ENCODE assay signal across 8 cellular contexts in genomic region chr19:32405431-32406160, GRCh38. TPM values are rescaled to one million over a fixed set of nuclear protein-coding genes. Genes with fewer than 3 reads are reported as not detected.
DNase-seq lines count a peak whose midpoint lies in the region; ATAC-seq and TF ChIP-seq lines count a peak whose summit lies in the region.

A gene with protein sequence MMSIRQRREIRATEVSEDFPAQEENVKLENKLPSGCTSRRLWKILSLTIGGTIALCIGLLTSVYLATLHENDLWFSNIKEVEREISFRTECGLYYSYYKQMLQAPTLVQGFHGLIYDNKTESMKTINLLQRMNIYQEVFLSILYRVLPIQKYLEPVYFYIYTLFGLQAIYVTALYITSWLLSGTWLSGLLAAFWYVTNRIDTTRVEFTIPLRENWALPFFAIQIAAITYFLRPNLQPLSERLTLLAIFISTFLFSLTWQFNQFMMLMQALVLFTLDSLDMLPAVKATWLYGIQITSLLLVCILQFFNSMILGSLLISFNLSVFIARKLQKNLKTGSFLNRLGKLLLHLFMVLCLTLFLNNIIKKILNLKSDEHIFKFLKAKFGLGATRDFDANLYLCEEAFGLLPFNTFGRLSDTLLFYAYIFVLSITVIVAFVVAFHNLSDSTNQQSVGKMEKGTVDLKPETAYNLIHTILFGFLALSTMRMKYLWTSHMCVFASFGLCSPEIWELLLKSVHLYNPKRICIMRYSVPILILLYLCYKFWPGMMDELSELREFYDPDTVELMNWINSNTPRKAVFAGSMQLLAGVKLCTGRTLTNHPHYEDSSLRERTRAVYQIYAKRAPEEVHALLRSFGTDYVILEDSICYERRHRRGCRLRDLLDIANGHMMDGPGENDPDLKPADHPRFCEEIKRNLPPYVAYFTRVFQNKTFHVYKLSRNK (plus strand): TSS chr19:32405770. CDS start chr19:32408254, 2,484 bp downstream.

- peaks cover 34% of the 10 kb centered on the region for H3K4me1 Mint-ChIP-seq in HFFc6 (ENCODE audit: low read depth)
- H3K4me1 Mint-ChIP-seq in activated naive CD4-positive, alpha-beta T cell treated with anti-CD3 and anti-CD28 coated beads, Interleukin-2, amount 50 U/mL, for 24 hours, result peaks cover 26% of the 10 kb centered on the region

- no peaks in the 10 kb centered on the region for H3K27me3 Mint-ChIP-seq in HFFc6 (ENCODE audit: insufficient read depth)
- H3K27me3 Mint-ChIP-seq in activated naive CD4-positive, alpha-beta T cell treated with anti-CD3 and anti-CD28 coated beads, Interleukin-2, amount 50 U/mL, for 24 hours, result no peaks in the 10 kb centered on the region

- peak; percentile 98 for ATAC-seq in SK-N-SH treated with all-trans-retinoic acid at 6 μM for 48 hours

- H3K36me3 Mint-ChIP-seq in HFFc6 (ENCODE audit: low read depth), result peaks cover 27% of the 10 kb centered on the region
- H3K36me3 Mint-ChIP-seq in activated naive CD4-positive, alpha-beta T cell treated with anti-CD3 and anti-CD28 coated beads, Interleukin-2, amount 50 U/mL, for 24 hours, result peaks cover 5% of the 10 kb centered on the region

- peak within 1 kb of the TSS; percentile 92 for H3K4me3 Mint-ChIP-seq in HFFc6
- peak within 1 kb of the TSS; percentile 92 for H3K4me3 Mint-ChIP-seq in activated naive CD4-positive, alpha-beta T cell treated with anti-CD3 and anti-CD28 coated beads, Interleukin-2, amount 50 U/mL, for 24 hours

- peak; percentile 92 for DNase-seq in HFFc6
- peak; percentile 94 for DNase-seq in NAMALWA (ENCODE audit: low spot score)
- peak; percentile 47 for DNase-seq in glomerular endothelial cell (ENCODE audit: extremely low read depth, low read depth, low spot score)
- peak in 55 of 56 donors; percentile 50 to 97 (median 90) for DNase-seq in nucleus accumbens (lab: John Stamatoyannopoulos, UW)
- peak; percentile 95 for DNase-seq in superior temporal gyrus (ENCODE audit: extremely low spot score)

- no peak for TF ChIP-seq CTCF in HFFc6 (IDR thresholded peaks at IDR 0.05)

- peak within 1 kb of the TSS; percentile 91 for H3K27ac Mint-ChIP-seq in HFFc6
- H3K27ac Mint-ChIP-seq in activated naive CD4-positive, alpha-beta T cell treated with anti-CD3 and anti-CD28 coated beads, Interleukin-2, amount 50 U/mL, for 24 hours, result peak within 1 kb of the TSS; percentile 92

- H3K4me3 ChIP-seq in GM08714 (ENCODE audit: low read length), result peak within 1 kb of the TSS; percentile 88

- H3K9me3 Mint-ChIP-seq in HFFc6, result no peaks in the 10 kb centered on the region
- no peaks in the 10 kb centered on the region for H3K9me3 Mint-ChIP-seq in activated naive CD4-positive, alpha-beta T cell treated with anti-CD3 and anti-CD28 coated beads, Interleukin-2, amount 50 U/mL, for 24 hours

TF ChIP-seq in SK-N-SH treated with all-trans-retinoic acid at 6 μM for 48 hours, 23 proteins besides CTCF, POLR2A, EP300 and RAD21:
- TF ChIP-seq, protein P1, sequence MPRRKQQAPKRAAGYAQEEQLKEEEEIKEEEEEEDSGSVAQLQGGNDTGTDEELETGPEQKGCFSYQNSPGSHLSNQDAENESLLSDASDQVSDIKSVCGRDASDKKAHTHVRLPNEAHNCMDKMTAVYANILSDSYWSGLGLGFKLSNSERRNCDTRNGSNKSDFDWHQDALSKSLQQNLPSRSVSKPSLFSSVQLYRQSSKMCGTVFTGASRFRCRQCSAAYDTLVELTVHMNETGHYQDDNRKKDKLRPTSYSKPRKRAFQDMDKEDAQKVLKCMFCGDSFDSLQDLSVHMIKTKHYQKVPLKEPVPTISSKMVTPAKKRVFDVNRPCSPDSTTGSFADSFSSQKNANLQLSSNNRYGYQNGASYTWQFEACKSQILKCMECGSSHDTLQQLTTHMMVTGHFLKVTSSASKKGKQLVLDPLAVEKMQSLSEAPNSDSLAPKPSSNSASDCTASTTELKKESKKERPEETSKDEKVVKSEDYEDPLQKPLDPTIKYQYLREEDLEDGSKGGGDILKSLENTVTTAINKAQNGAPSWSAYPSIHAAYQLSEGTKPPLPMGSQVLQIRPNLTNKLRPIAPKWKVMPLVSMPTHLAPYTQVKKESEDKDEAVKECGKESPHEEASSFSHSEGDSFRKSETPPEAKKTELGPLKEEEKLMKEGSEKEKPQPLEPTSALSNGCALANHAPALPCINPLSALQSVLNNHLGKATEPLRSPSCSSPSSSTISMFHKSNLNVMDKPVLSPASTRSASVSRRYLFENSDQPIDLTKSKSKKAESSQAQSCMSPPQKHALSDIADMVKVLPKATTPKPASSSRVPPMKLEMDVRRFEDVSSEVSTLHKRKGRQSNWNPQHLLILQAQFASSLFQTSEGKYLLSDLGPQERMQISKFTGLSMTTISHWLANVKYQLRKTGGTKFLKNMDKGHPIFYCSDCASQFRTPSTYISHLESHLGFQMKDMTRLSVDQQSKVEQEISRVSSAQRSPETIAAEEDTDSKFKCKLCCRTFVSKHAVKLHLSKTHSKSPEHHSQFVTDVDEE (CRISPR knock-in tag; IDR thresholded peaks at IDR 0.05), result peak; percentile 21; the same call in 1 of the 2 replicates
- no peak for TF ChIP-seq CREB5 (CRISPR knock-in tag; IDR thresholded peaks at IDR 0.05; ENCODE audit: low read depth)

RNA-seq across cellular contexts. Expression of the gene that starts here (rescaled TPM):
- total RNA-seq in HFFc6 (2021; fragmentation: NEBNext Ultra II Directional; extraction: Animal tissue kit (Norgen Biotek cat#: 25700)), result 10 to 100 TPM; 23.5 to 32.7 (median 26.5) TPM
- 14.2 and 25.0 TPM in 2 replicates for total RNA-seq in glomerular endothelial cell

Comparison
In these comparisons a context has a peak if more than half of its experiments do, and no peak if none do; other contexts are left out.
1. Peak in every context shown above with its lines: DNase-seq, ATAC-seq and H3K4me3 ChIP-seq.